8 cellular contexts compared by ENCODE assay signal in genomic region chr21:39445339-39446269, GRCh38. TPM values are rescaled to one million over a fixed set of nuclear protein-coding genes. Genes with fewer than 3 reads are reported as not detected.
DNase-seq lines count a peak whose midpoint lies in the region; ATAC-seq and TF ChIP-seq lines count a peak whose summit lies in the region.

TSS of gene LCA5L (minus strand) at chr21:39445778. CDS start at chr21:39428493, 17,285 bp downstream.

- H3K27me3 ChIP-seq in ovary: no peaks in the 10 kb centered on the region
- no peaks in the 10 kb centered on the region for H3K27me3 ChIP-seq in thyroid gland

- DNase-seq in NAMALWA (ENCODE audit: low spot score) (peak; percentile 94), SK-N-MC (ENCODE audit: low read depth, low spot score) (no peak), head of caudate nucleus (peak; percentile 62 to 94 (median 86)), ovary (peak; percentile 87 to 95 (median 93)), thyroid gland (peak; percentile 91 to 93)
- DNase-seq in activated naive CD4-positive, alpha-beta T cell treated with anti-CD3 and anti-CD28 coated beads, Interleukin-2, amount 50 U/mL, for 72 hours (ENCODE audit: low spot score in 2 of 2): peak; percentile 94 to 96

- TF ChIP-seq POLR2A in GM10847 (IDR thresholded peaks at IDR 0.05; ENCODE audit: extremely low read depth, insufficient read length) (peak; percentile 64), ovary (IDR thresholded peaks at IDR 0.05) (peak; percentile 56), thyroid gland (IDR thresholded peaks at IDR 0.05) (peak; percentile 86 to 99)

- intact Hi-C loops in head of caudate nucleus (cut with DNase I) (loop anchor here (2.0 to 5.0 kb wide), 2 partner anchors 59 to 67 kb away; no protein-coding TSS in a partner anchor), ovary (cut with DNase I) (no loop called here), thyroid gland (cut with DNase I) (no loop called here)

- peak within 1 kb of the TSS; percentile 93 for H3K9ac ChIP-seq in SK-N-MC (ENCODE audit: insufficient read length)

- H3K4me3 ChIP-seq in SK-N-MC: peak within 1 kb of the TSS; percentile 86
- peak within 1 kb of the TSS; percentile 96 for H3K4me3 ChIP-seq in ovary
- H3K4me3 ChIP-seq in thyroid gland (replicated peaks in 1 of 3): peak within 1 kb of the TSS; percentile 76 to 89 (median 82)

- TF ChIP-seq CTCF in ovary (IDR thresholded peaks at IDR 0.05) (peak in 1 of 3 donors; percentile 28), thyroid gland (IDR thresholded peaks at IDR 0.05) (peak in 3 of 6 experiments; percentile 15 to 19 (median 19))

- TF ChIP-seq EP300 in ovary (IDR thresholded peaks at IDR 0.05): no peak

- peak; percentile 86 for ATAC-seq in HG02571 (IDR thresholded peaks at IDR 0.05; ENCODE audit: unreplicated experiment)
- peak; percentile 93 to 95 for ATAC-seq in activated naive CD4-positive, alpha-beta T cell treated with anti-CD3 and anti-CD28 coated beads, Interleukin-2, amount 50 U/mL, for 72 hours

- H3K9me3 ChIP-seq in SK-N-MC (ENCODE audit: low read depth, low read length): no peaks in the 10 kb centered on the region
- no peaks in the 10 kb centered on the region for H3K9me3 ChIP-seq in ovary
- no peaks in the 10 kb centered on the region for H3K9me3 ChIP-seq in thyroid gland

- H3K4me1 ChIP-seq in ovary (ENCODE audit: insufficient read depth): peaks cover 4% of the 10 kb centered on the region
- H3K4me1 ChIP-seq in thyroid gland: peaks cover 15 to 17% of the 10 kb centered on the region in 2 donors

- WGBS in ovary, 3 donors: 0 to 1% (median 1%) methylated on average over 56 to 82 of the region's 82 CpGs
- 0 to 2% methylated on average over 38 to 67 of the region's 82 CpGs for WGBS in thyroid gland, 2 donors

- H3K36me3 ChIP-seq in SK-N-MC (ENCODE audit: insufficient read depth, low read length): no peaks in the 10 kb centered on the region
- no peaks in the 10 kb centered on the region for H3K36me3 ChIP-seq in ovary
- H3K36me3 ChIP-seq in thyroid gland: no peaks in the 10 kb centered on the region

- H3K27ac ChIP-seq in SK-N-MC (peak within 1 kb of the TSS; percentile 64; the same call in 1 of the 2 replicates), ovary (peak within 1 kb of the TSS; percentile 70 to 76), thyroid gland (peak within 1 kb of the TSS; percentile 92 to 97 (median 92))

- no peaks in the 10 kb centered on the region for H3K36me3 Mint-ChIP-seq in activated naive CD4-positive, alpha-beta T cell treated with anti-CD3 and anti-CD28 coated beads, Interleukin-2, amount 50 U/mL, for 72 hours

- H3K9me3 Mint-ChIP-seq in activated naive CD4-positive, alpha-beta T cell treated with anti-CD3 and anti-CD28 coated beads, Interleukin-2, amount 50 U/mL, for 72 hours: no peaks in the 10 kb centered on the region

- H3K27ac Mint-ChIP-seq in activated naive CD4-positive, alpha-beta T cell treated with anti-CD3 and anti-CD28 coated beads, Interleukin-2, amount 50 U/mL, for 72 hours: peak within 1 kb of the TSS; percentile 90 to 91

RNA-seq across cellular contexts. Expression of gene LCA5L, which starts in this region (rescaled TPM):
- total RNA-seq in activated naive CD4-positive, alpha-beta T cell treated with anti-CD3 and anti-CD28 coated beads, Interleukin-2, amount 50 U/mL, for 72 hours: not detected
- total RNA-seq in ovary: 10 to 100 TPM in 1 of 7 donors, 1 to 10 TPM in 4, under 1 TPM in 2; 0.76 to 11.8 (median 1.2) TPM
- 1 to 10 TPM; 1.2 to 2.1 TPM for polyA plus RNA-seq in ovary
- total RNA-seq in thyroid gland: 10 to 100 TPM in 1 of 4 donors, 1 to 10 TPM in 3; 3.8 to 27.8 (median 5.7) TPM

Comparison
In these comparisons a context has a peak if more than half of its experiments do, and no peak if none do; other contexts are left out.
1. Peak in DNase-seq and ATAC-seq in activated naive CD4-positive, alpha-beta T cell treated with anti-CD3 and anti-CD28 coated beads, Interleukin-2, amount 50 U/mL, for 72 hours; RNA of the gene not detected or under 1 TPM.